ENCODE assay signal across 20 cellular contexts in genomic region chr11:86365566-86365965, GRCh38.
"Had no signal": no experiment of that assay in that cellular context is flagged by ENCODE, and none has a peak within 500 bp of the region (broad histone marks: within the 10 kb centered on the region; RNA-seq: fewer than 3 reads in every experiment).

No MANE protein-coding gene starts in this region.

- H3K4me1 Mint-ChIP-seq: activated naive CD4-positive, alpha-beta T cell treated with anti-CD3 and anti-CD28 coated beads, Interleukin-2, amount 50 U/mL, for 24 hours; immature natural killer cell had no signal

- H3K4me1 ChIP-seq: adrenal gland, breast epithelium, left ventricle myocardium inferior, tibial artery had no signal

- H3K27me3 ChIP-seq: adrenal gland, breast epithelium, gastrocnemius medialis, tibial artery had no signal

- H3K27ac ChIP-seq: adrenal gland, breast epithelium, coronary artery, gastrocnemius medialis, left ventricle myocardium inferior, tibial artery had no signal

- H3K36me3 Mint-ChIP-seq: immature natural killer cell had no signal

- H3K27me3 Mint-ChIP-seq: activated naive CD4-positive, alpha-beta T cell treated with anti-CD3 and anti-CD28 coated beads, Interleukin-2, amount 50 U/mL, for 24 hours; progenitor cell of endocrine pancreas had no signal

- H3K9me3 ChIP-seq: gastrocnemius medialis, tibial artery had no signal

- ATAC-seq: esophagus mucosa, gastrocnemius medialis had no signal

- H3K4me3 ChIP-seq: adrenal gland, breast epithelium, coronary artery, gastrocnemius medialis, left ventricle myocardium inferior, tibial artery had no signal

- DNase-seq: activated CD4-positive, alpha-beta T cell treated with anti-CD3 and anti-CD28 coated beads, Interleukin-2, amount 50 U/mL, for 4 hours; activated gamma-delta T cell; adrenal gland; gastrocnemius medialis; head of caudate nucleus; immature natural killer cell; kidney glomerular epithelial cell; left ventricle myocardium inferior; stimulated activated CD4-positive, alpha-beta T cell treated with anti-CD3 and anti-CD28 coated beads, Interleukin-12 subunit alpha, Interleukin-12 subunit beta, amount 100 ng/mL, for 4 hours; stimulated activated CD4-positive, alpha-beta T cell treated with anti-CD3 and anti-CD28 coated beads, Interleukin-1b, Interleukin-23, amount 100 ng/mL, for 48 hours; stimulated activated naive CD4-positive, alpha-beta T cell treated with Interleukin-2 at 50 U/mL for 16 hours; substantia nigra; T-helper 2 cell; tibial artery had no signal

- H3K4me3 Mint-ChIP-seq: activated naive CD4-positive, alpha-beta T cell treated with anti-CD3 and anti-CD28 coated beads, Interleukin-2, amount 50 U/mL, for 24 hours; immature natural killer cell; neural crest cell had no signal

- H3K9me3 Mint-ChIP-seq: activated naive CD4-positive, alpha-beta T cell treated with anti-CD3 and anti-CD28 coated beads, Interleukin-2, amount 50 U/mL, for 24 hours had no signal

- H3K36me3 ChIP-seq: adrenal gland, breast epithelium, gastrocnemius medialis, left ventricle myocardium inferior, tibial artery had no signal

- H3K27ac Mint-ChIP-seq: activated naive CD4-positive, alpha-beta T cell treated with anti-CD3 and anti-CD28 coated beads, Interleukin-2, amount 50 U/mL, for 24 hours; immature natural killer cell; progenitor cell of endocrine pancreas had no signal
